In genomic region chr14:61832783-61833182, GRCh38 we compare ENCODE assay signal across 28 cellular contexts. TPM values are rescaled to one million over a fixed set of nuclear protein-coding genes. Genes with fewer than 3 reads are reported as not detected.
DNase-seq lines count a peak whose midpoint lies in the region; FAIRE-seq and TF ChIP-seq lines count a peak whose summit lies in the region.
"Had no signal": no experiment of that assay in that cellular context is flagged by ENCODE, and none has a peak within 500 bp of the region (broad histone marks: within the 10 kb centered on the region; RNA-seq: fewer than 3 reads in every experiment).

No MANE protein-coding gene starts in this region.

- no peaks in the 10 kb centered on the region for H3K36me3 Mint-ChIP-seq in activated naive CD4-positive, alpha-beta T cell treated with anti-CD3 and anti-CD28 coated beads for 36 hours (ENCODE audit: low read depth)
- H3K36me3 Mint-ChIP-seq in MCF 10A (ENCODE audit: insufficient read depth, unreplicated experiment) = no peaks in the 10 kb centered on the region
- H3K36me3 Mint-ChIP-seq: CD14-positive monocyte; CD4-positive, alpha-beta memory T cell; CD4-positive, CD25-positive, alpha-beta regulatory T cell; CD8-positive, alpha-beta memory T cell had no signal

- no peaks in the 10 kb centered on the region for H4K20me1 ChIP-seq in mammary epithelial cell (ENCODE audit: insufficient read depth, low read length)
- H4K20me1 ChIP-seq: BLaER1 had no signal

- no peak overlapping the region for H3K4me3 ChIP-seq in mammary epithelial cell (replicated peaks in 1 of 3; ENCODE audit: insufficient read depth in 1 of 3, low read depth in 2 of 3, low read length in 3 of 3)
- H3K4me3 ChIP-seq in bronchial epithelial cell (ENCODE audit: low read depth, low read length) = no peak overlapping the region
- H3K4me3 ChIP-seq: BLaER1 had no signal

- WGBS in mammary epithelial cell (ENCODE audit: low coverage, missing lambda C conversion rate) = 61% methylated on average over 3 of the region's 3 CpGs

- H3K27ac ChIP-seq in mammary epithelial cell (ENCODE audit: insufficient read depth, low read depth, low read length) = no peak overlapping the region
- H3K27ac ChIP-seq: BLaER1 had no signal

- no TSS peak for BruUV-seq in mammary epithelial cell (replicated peaks; lab: Mats Ljungman, UMichigan)
- no TSS peak for BruUV-seq in MCF 10A (replicated peaks; lab: Mats Ljungman, UMichigan)

- CTCF ChIA-PET in activated naive CD4-positive, alpha-beta T cell treated with anti-CD3 and anti-CD28 coated beads for 36 hours (lab: Charles Lee) = interaction anchor here (1.4 kb wide), 1 partner anchor 28 kb away, joined by 6 read pairs; no protein-coding TSS in a partner anchor
- CTCF ChIA-PET in mammary epithelial cell (lab: Charles Lee; ENCODE audit: low non-redundant PET) = no interaction called here
- CTCF ChIA-PET in MCF 10A (lab: Yijun Ruan, JAX) = interaction anchor here (0.6 kb wide), 1 partner anchor 302 kb away, joined by 6 read pairs; no protein-coding TSS in a partner anchor
- CTCF ChIA-PET in GM10248 (lab: Yijun Ruan, JAX) = no interaction called here

- H3K36me3 ChIP-seq in mammary epithelial cell (ENCODE audit: insufficient read depth, low read length) (no peaks in the 10 kb centered on the region), bronchial epithelial cell (ENCODE audit: control insufficient read depth, insufficient read depth, low read length) (no peaks in the 10 kb centered on the region)
- H3K36me3 ChIP-seq: BE2C, BLaER1 had no signal

- no peak overlapping the region for H2AFZ ChIP-seq in mammary epithelial cell (ENCODE audit: low read depth, low read length)

- no peaks in the 10 kb centered on the region for H3K9me3 ChIP-seq in mammary epithelial cell (replicated peaks; ENCODE audit: insufficient read depth, low read length)
- H3K9me3 ChIP-seq: BE2C, BLaER1 had no signal

- H3K9ac ChIP-seq in mammary epithelial cell (ENCODE audit: insufficient read depth, low read length) = no peak overlapping the region
- H3K9ac ChIP-seq: BLaER1 had no signal

- no peaks in the 10 kb centered on the region for H3K79me2 ChIP-seq in mammary epithelial cell (ENCODE audit: insufficient read depth, low read length)

- H3K27me3 ChIP-seq in mammary epithelial cell (ENCODE audit: insufficient read depth, low read length) (no peaks in the 10 kb centered on the region), bronchial epithelial cell (ENCODE audit: control insufficient read depth, insufficient read depth, low read length) (no peaks in the 10 kb centered on the region)
- H3K27me3 ChIP-seq: BE2C, BLaER1 had no signal

- H3K4me1 ChIP-seq in mammary epithelial cell (ENCODE audit: insufficient read depth, low read length) = no peaks in the 10 kb centered on the region
- H3K4me1 ChIP-seq: BE2C had no signal

- peak; percentile 25 for DNase-seq in activated naive CD4-positive, alpha-beta T cell treated with anti-CD3 and anti-CD28 coated beads for 36 hours
- DNase-seq in activated naive CD4-positive, alpha-beta T cell (lab: John Stamatoyannopoulos, UW) = no peak
- DNase-seq in mammary epithelial cell (peak; percentile 6), MCF 10A (ENCODE audit: unreplicated experiment) (no peak), bronchial epithelial cell (ENCODE audit: low read depth) (peak; percentile 47), amniotic stem cell (lab: John Stamatoyannopoulos, UW) (no peak), GM10248 (ENCODE audit: extremely low spot score) (no peak)
- DNase-seq: 8988T; ACHN; BE2C; C1 segment of cervical spinal cord; CD4-positive, alpha-beta memory T cell; CD4-positive, CD25-positive, alpha-beta regulatory T cell; CD8-positive, alpha-beta memory T cell; COR-L47; DMS 273 treated with DMSO at 0.1 percent for 48 hours; DMS153; DMS53; DMS79; DND-41; EL; GDM1 had no signal

- no peak overlapping the region for H3K4me2 ChIP-seq in mammary epithelial cell (ENCODE audit: insufficient read depth, low read depth, low read length)
- H3K4me2 ChIP-seq: BLaER1 had no signal

- H3K9me3 Mint-ChIP-seq in activated naive CD4-positive, alpha-beta T cell treated with anti-CD3 and anti-CD28 coated beads for 36 hours = no peaks in the 10 kb centered on the region
- H3K9me3 Mint-ChIP-seq in MCF 10A (ENCODE audit: unreplicated experiment) = no peaks in the 10 kb centered on the region
- H3K9me3 Mint-ChIP-seq: CD4-positive, alpha-beta memory T cell; CD4-positive, CD25-positive, alpha-beta regulatory T cell; CD8-positive, alpha-beta memory T cell had no signal

- POLR2A ChIA-PET in MCF 10A (lab: Yijun Ruan, JAX) (interaction anchor here (0.6 kb wide), 1 partner anchor 372 kb away, joined by 4 read pairs; no protein-coding TSS in a partner anchor), GM10248 (lab: Yijun Ruan, JAX) (no interaction called here)

- no peak for FAIRE-seq in bronchial epithelial cell (lab: Jason Lieb, UNC)
- FAIRE-seq: A204.1, GM12891, GM19239 had no signal

- H3K4me1 Mint-ChIP-seq in activated naive CD4-positive, alpha-beta T cell treated with anti-CD3 and anti-CD28 coated beads for 36 hours (ENCODE audit: low read depth) = peaks cover 9% of the 10 kb centered on the region
- no peaks in the 10 kb centered on the region for H3K4me1 Mint-ChIP-seq in MCF 10A (ENCODE audit: insufficient read depth, unreplicated experiment)
- H3K4me1 Mint-ChIP-seq: CD14-positive monocyte; CD4-positive, alpha-beta memory T cell had no signal

- H3K27me3 Mint-ChIP-seq in activated naive CD4-positive, alpha-beta T cell treated with anti-CD3 and anti-CD28 coated beads for 36 hours (ENCODE audit: low read depth) = no peaks in the 10 kb centered on the region
- no peaks in the 10 kb centered on the region for H3K27me3 Mint-ChIP-seq in MCF 10A (ENCODE audit: insufficient read depth, unreplicated experiment)

- TF ChIP-seq CTCF in mammary epithelial cell (conservative IDR thresholded peaks at IDR 0.05 in 1 of 2, IDR thresholded peaks at IDR 0.05 in 1 of 2; ENCODE audit: extremely low read depth in 1 of 2, insufficient read depth in 1 of 2, low read depth in 1 of 2, low read length in 2 of 2) (no peak), MCF 10A (IDR thresholded peaks at IDR 0.05; ENCODE audit: unreplicated experiment) (no peak), bronchial epithelial cell (IDR thresholded peaks at IDR 0.05; ENCODE audit: insufficient read depth, low read length, severe bottlenecking) (no peak), GM10248 (IDR thresholded peaks at IDR 0.05; ENCODE audit: control extremely low read depth, extremely low read depth, low read depth, missing control alignments) (no peak)

- dilution Hi-C loops in mammary epithelial cell (cut with HindIII; ENCODE audit: low sequenced_read_pairs) = loop anchor here (5.0 kb wide), 1 partner anchor 80 kb away; no protein-coding TSS in a partner anchor

- intact Hi-C loops in activated naive CD4-positive, alpha-beta T cell treated with anti-CD3 and anti-CD28 coated beads for 36 hours (cut with micrococcal nuclease) = loop anchor here (1.0 to 10.0 kb wide), 3 partner anchors 70 to 268 kb away; partner anchors contain the start of gene SNAPC1
- intact Hi-C loops in mammary epithelial cell (cut with micrococcal nuclease) (no loop called here), MCF 10A (cut with micrococcal nuclease) (no loop called here)

- no peak overlapping the region for H3K4me3 Mint-ChIP-seq in activated naive CD4-positive, alpha-beta T cell treated with anti-CD3 and anti-CD28 coated beads for 36 hours
- H3K4me3 Mint-ChIP-seq in MCF 10A (ENCODE audit: unreplicated experiment) = no peak overlapping the region
- H3K4me3 Mint-ChIP-seq: CD14-positive monocyte; CD4-positive, alpha-beta memory T cell; CD4-positive, CD25-positive, alpha-beta regulatory T cell; CD8-positive, alpha-beta memory T cell had no signal

- H3K27ac Mint-ChIP-seq in activated naive CD4-positive, alpha-beta T cell treated with anti-CD3 and anti-CD28 coated beads for 36 hours = no peak overlapping the region
- no peak overlapping the region for H3K27ac Mint-ChIP-seq in MCF 10A (ENCODE audit: low read depth, unreplicated experiment)
- H3K27ac Mint-ChIP-seq: CD14-positive monocyte; CD4-positive, alpha-beta memory T cell; CD8-positive, alpha-beta memory T cell had no signal

- in situ Hi-C loops in mammary epithelial cell (cut with MboI; ENCODE audit: low sequenced_read_pairs in 2 of 2) = loop anchor here (10.0 to 25.0 kb wide), 2 partner anchors 378 to 545 kb away; partner anchors contain the start of gene TMEM30B (in 2 of the 2)

RNA-seq across cellular contexts. Expression of gene SYT16, which starts 20.3 kb away (rescaled TPM):
- under 1 TPM; 0.02 to 0.19 TPM for total RNA-seq in activated naive CD4-positive, alpha-beta T cell treated with anti-CD3 and anti-CD28 coated beads for 36 hours
- total RNA-seq in mammary epithelial cell (1 to 10 TPM in 1 of 2 donors, under 1 TPM in 1; 0.17 to 1.8 TPM), MCF 10A (2022) (0.25 TPM in 1 of 2 replicates, not detected in the other), bronchial epithelial cell (under 0.01 and 0.13 TPM in 2 replicates)
- polyA plus RNA-seq in mammary epithelial cell = 0.36 TPM
- 0.88 TPM for polyA minus RNA-seq in mammary epithelial cell
- total RNA-seq: CD4-positive, alpha-beta memory T cell; CD4-positive, CD25-positive, alpha-beta regulatory T cell; CD8-positive, alpha-beta memory T cell; G401 had no signal
- polyA plus RNA-seq: CD14-positive monocyte; CD4-positive, alpha-beta memory T cell; CD4-positive, CD25-positive, alpha-beta regulatory T cell; CD8-positive, alpha-beta memory T cell had no signal

Comparison
In these comparisons a context has a peak if more than half of its experiments do, and no peak if none do; other contexts are left out.
1. DNase-seq: peak in activated naive CD4-positive, alpha-beta T cell treated with anti-CD3 and anti-CD28 coated beads for 36 hours (single experiment), mammary epithelial cell (single experiment) and bronchial epithelial cell (single experiment); none in activated naive CD4-positive, alpha-beta T cell (0 of 4), MCF 10A (single experiment), amniotic stem cell (single experiment) and GM10248 (single experiment).
2. CTCF ChIA-PET loops: an anchor here in activated naive CD4-positive, alpha-beta T cell treated with anti-CD3 and anti-CD28 coated beads for 36 hours (1.4 kb wide) and MCF 10A (0.6 kb wide); none called in mammary epithelial cell and GM10248.